Comparison of ENCODE assay signal across 21 cellular contexts in genomic region chr11:118000067-118000849, GRCh38. TPM values are rescaled to one million over a fixed set of nuclear protein-coding genes. Genes with fewer than 3 reads are reported as not detected.
DNase-seq lines count a peak whose midpoint lies in the region; ATAC-seq and TF ChIP-seq lines count a peak whose summit lies in the region.
"Had no signal": no experiment of that assay in that cellular context is flagged by ENCODE, and none has a peak within 500 bp of the region (broad histone marks: within the 10 kb centered on the region; RNA-seq: fewer than 3 reads in every experiment).

No MANE protein-coding gene starts in this region.

- no peaks in the 10 kb centered on the region for H3K27me3 Mint-ChIP-seq in T-helper 17 cell
- H3K27me3 Mint-ChIP-seq in dendritic cell treated with granulocyte-macrophage colony-stimulating factor and Interleukin-4, amounts not matched to agents 40 ng/mL and 50 ng/mL, for 4 days, result no peaks in the 10 kb centered on the region

- TF ChIP-seq CTCF in spleen (IDR thresholded peaks at IDR 0.05 in 8 of 11, conservative IDR thresholded peaks at IDR 0.05 in 3 of 11) (no peak), esophagus muscularis mucosa (IDR thresholded peaks at IDR 0.05) (no peak)

- H3K27me3 ChIP-seq in spleen (replicated peaks in 1 of 7) (no peaks in the 10 kb centered on the region), esophagus muscularis mucosa (no peaks in the 10 kb centered on the region)
- H3K27me3 ChIP-seq: SJCRH30, transverse colon had no signal

- TF ChIP-seq EP300 in esophagus muscularis mucosa (IDR thresholded peaks at IDR 0.05), result no peak

- peaks cover 7% of the 10 kb centered on the region for H3K9me3 Mint-ChIP-seq in dendritic cell treated with granulocyte-macrophage colony-stimulating factor and Interleukin-4, amounts not matched to agents 40 ng/mL and 50 ng/mL, for 4 days

- 83 to 90% (median 85%) methylated on average over 4 of the region's 4 CpGs for WGBS in spleen, 5 donors
- 88% methylated on average over 4 of the region's 4 CpGs for WGBS in esophagus muscularis mucosa

- peaks cover 79% of the 10 kb centered on the region for H3K4me1 Mint-ChIP-seq in T-helper 17 cell
- peaks cover 97% of the 10 kb centered on the region for H3K4me1 Mint-ChIP-seq in dendritic cell treated with granulocyte-macrophage colony-stimulating factor and Interleukin-4, amounts not matched to agents 40 ng/mL and 50 ng/mL, for 4 days (ENCODE audit: low read depth)

- peak overlapping the region; percentile 95 for H3K27ac Mint-ChIP-seq in T-helper 17 cell
- H3K27ac Mint-ChIP-seq in dendritic cell treated with granulocyte-macrophage colony-stimulating factor and Interleukin-4, amounts not matched to agents 40 ng/mL and 50 ng/mL, for 4 days, result peak overlapping the region; percentile 92

- H3K27ac ChIP-seq in spleen (peak overlapping the region; percentile 11 to 98 (median 86)), esophagus muscularis mucosa (replicated peaks in 1 of 4) (no peak overlapping the region)
- H3K27ac ChIP-seq: SJCRH30 had no signal

- peaks cover 22 to 100% (median 81%) of the 10 kb centered on the region in 6 donors for H3K4me1 ChIP-seq in spleen
- H3K4me1 ChIP-seq in esophagus muscularis mucosa, result peaks cover 0 to 21% (median 3%) of the 10 kb centered on the region in 4 donors
- H3K4me1 ChIP-seq: SJCRH30 had no signal

- TF ChIP-seq POLR2A in spleen (IDR thresholded peaks at IDR 0.05), result no peak
- TF ChIP-seq POLR2A in esophagus muscularis mucosa (IDR thresholded peaks at IDR 0.05; ENCODE audit: low read depth), result no peak

- intact Hi-C loops in dendritic cell treated with granulocyte-macrophage colony-stimulating factor and Interleukin-4, amounts not matched to agents 40 ng/mL and 50 ng/mL, for 4 days (cut with micrococcal nuclease), result loop anchor here (5.0 kb wide), 1 partner anchor 52 kb away; no protein-coding TSS in a partner anchor
- intact Hi-C loops in spleen (cut with DNase I; ENCODE audit: low total_unique reads), result no loop called here
- intact Hi-C loops in esophagus muscularis mucosa (cut with DNase I), result no loop called here

- H3K9me3 ChIP-seq in T-helper 17 cell (ENCODE audit: control insufficient read depth, low read length, poor library complexity, severe bottlenecking) (no peaks in the 10 kb centered on the region), spleen (peaks cover 0 to 5% (median 0%) of the 10 kb centered on the region in 8 donors), esophagus muscularis mucosa (peaks cover 0 to 6% (median 0%) of the 10 kb centered on the region in 4 donors)
- H3K9me3 ChIP-seq: SJCRH30, transverse colon had no signal

- H3K4me3 Mint-ChIP-seq in T-helper 17 cell, result peak overlapping the region; percentile 70
- peak overlapping the region; percentile 17 for H3K4me3 Mint-ChIP-seq in dendritic cell treated with granulocyte-macrophage colony-stimulating factor and Interleukin-4, amounts not matched to agents 40 ng/mL and 50 ng/mL, for 4 days

- H3K4me3 ChIP-seq in spleen (no peak overlapping the region), esophagus muscularis mucosa (no peak overlapping the region)
- H3K4me3 ChIP-seq: SJCRH30, transverse colon had no signal

- H3K36me3 ChIP-seq in spleen (peaks cover 0 to 58% (median 47%) of the 10 kb centered on the region in 6 donors), esophagus muscularis mucosa (peaks cover 0 to 12% (median 4%) of the 10 kb centered on the region in 4 donors)
- H3K36me3 ChIP-seq: SJCRH30, transverse colon had no signal

- H3K36me3 Mint-ChIP-seq in T-helper 17 cell (ENCODE audit: low read depth), result peaks cover 16% of the 10 kb centered on the region
- H3K36me3 Mint-ChIP-seq in dendritic cell treated with granulocyte-macrophage colony-stimulating factor and Interleukin-4, amounts not matched to agents 40 ng/mL and 50 ng/mL, for 4 days (ENCODE audit: low read depth), result peaks cover 72% of the 10 kb centered on the region

- ATAC-seq in T-helper 17 cell (no peak), HG02759 (IDR thresholded peaks at IDR 0.05; ENCODE audit: unreplicated experiment) (no peak)

- peak; percentile 58 for DNase-seq in activated CD8-positive, alpha-beta memory T cell treated with anti-CD3 and anti-CD28 coated beads for 24 hours
- DNase-seq in activated CD8-positive, alpha-beta memory T cell treated with anti-CD3 and anti-CD28 coated beads, Interleukin-2, amount 50 U/mL, for 48 hours, result no peak
- DNase-seq in T-helper 17 cell (no peak), spleen (peak; percentile 75), pons (ENCODE audit: low spot score) (no peak), esophagus muscularis mucosa (ENCODE audit: extremely low spot score) (no peak)
- DNase-seq: C1 segment of cervical spinal cord; DMS79; foreskin fibroblast; GOT3; NCI-H1436; NCI-H2171 treated with DMSO at 0.1 percent for 48 hours; NCI-H748 treated with DMSO at 0.1 percent for 48 hours; occipital lobe; SJCRH30; stimulated activated naive CD4-positive, alpha-beta T cell; transverse colon had no signal

RNA-seq across cellular contexts. Expression of gene IL10RA, which starts 14.1 kb away (rescaled TPM):
- 100 to 1,000 TPM; 262 to 274 TPM for total RNA-seq in T-helper 17 cell
- total RNA-seq in spleen, result 100 to 1,000 TPM; 114 to 239 (median 171) TPM
- 10 to 100 TPM; 32.9 to 39.4 (median 38.3) TPM for polyA plus RNA-seq in spleen
- 10 to 100 TPM; 14.3 to 34.9 (median 20.9) TPM for total RNA-seq in esophagus muscularis mucosa
- total RNA-seq: A673, endothelial cell of umbilical vein, SJCRH30 had no signal

Comparison
In these comparisons a context has a peak if more than half of its experiments do, and no peak if none do; other contexts are left out.
1. DNase-seq: peak in activated CD8-positive, alpha-beta memory T cell treated with anti-CD3 and anti-CD28 coated beads for 24 hours (single experiment) and spleen (single experiment); none in activated CD8-positive, alpha-beta memory T cell treated with anti-CD3 and anti-CD28 coated beads, Interleukin-2, amount 50 U/mL, for 48 hours (single experiment), T-helper 17 cell (0 of 3), pons (single experiment) and esophagus muscularis mucosa (single experiment).
2. H3K27ac ChIP-seq: peak in spleen (8 of 8); none in esophagus muscularis mucosa (0 of 4).